ENCODE assay signal across 24 cellular contexts in genomic region chr10:71423936-71424335, GRCh38. TPM values are rescaled to one million over a fixed set of nuclear protein-coding genes. Genes with fewer than 3 reads are reported as not detected.
"Had no signal": no experiment of that assay in that cellular context is flagged by ENCODE, and none has a peak within 500 bp of the region (broad histone marks: within the 10 kb centered on the region; RNA-seq: fewer than 3 reads in every experiment).

No MANE protein-coding gene starts in this region.

- H3K4me3 ChIP-seq: adrenal gland had no signal

- DNase-seq: activated CD4-positive, alpha-beta T cell treated with anti-CD3 and anti-CD28 coated beads for 48 hours; activated CD4-positive, alpha-beta T cell treated with anti-CD3 and anti-CD28 coated beads, Interleukin-2, amount 50 U/mL, for 4 hours; activated CD4-positive, CD25-positive, alpha-beta regulatory T cell treated with anti-CD3 and anti-CD28 coated beads, Interleukin-2, amount 50 U/mL, for 72 hours; activated naive CD4-positive, alpha-beta T cell treated with anti-CD3 and anti-CD28 coated beads, Interleukin-2, amount 50 U/mL, for 16 hours; activated naive CD8-positive, alpha-beta T cell treated with anti-CD3 and anti-CD28 coated beads, Interleukin-2, amount 10 ng/mL, durations not matched to agents 7 days and 5 days; activated T-cell treated with anti-CD3 and anti-CD28 coated beads, Interleukin-2, amount 50 U/mL, for 1 hour; anterior cingulate cortex; KG1; NCI-H1092; NCI-H1417; NCI-H1930; NCI-H2107; NCI-H2171 treated with DMSO at 0.1 percent for 48 hours; NCI-H226; NCI-H526 treated with DMSO at 0.1 percent for 48 hours; NCI-H82; NK-92 treated with Interleukin-12 subunit alpha and Interleukin-12 subunit beta, amount 100 ng/mL, for 24 hours; PC-3; SHP77 treated with DMSO at 0.1 percent for 48 hours; T-helper 17 cell; T-helper 9 cell had no signal

- H3K27ac Mint-ChIP-seq: activated naive CD8-positive, alpha-beta T cell treated with anti-CD3 and anti-CD28 coated beads, Interleukin-2, amount 10 ng/mL, durations not matched to agents 7 days and 5 days; T-helper 17 cell; WTC11 had no signal

- H3K4me1 Mint-ChIP-seq: activated naive CD8-positive, alpha-beta T cell treated with anti-CD3 and anti-CD28 coated beads, Interleukin-2, amount 10 ng/mL, durations not matched to agents 7 days and 5 days had no signal

- H3K9me3 ChIP-seq: adrenal gland had no signal

- H3K27me3 Mint-ChIP-seq: activated naive CD8-positive, alpha-beta T cell treated with anti-CD3 and anti-CD28 coated beads, Interleukin-2, amount 10 ng/mL, durations not matched to agents 7 days and 5 days had no signal

- H3K36me3 Mint-ChIP-seq: activated naive CD8-positive, alpha-beta T cell treated with anti-CD3 and anti-CD28 coated beads, Interleukin-2, amount 10 ng/mL, durations not matched to agents 7 days and 5 days; WTC11 had no signal

- H3K27me3 ChIP-seq: adrenal gland had no signal

- H3K4me1 ChIP-seq: adrenal gland had no signal

- H3K36me3 ChIP-seq: adrenal gland had no signal

- H3K9me3 Mint-ChIP-seq: activated naive CD8-positive, alpha-beta T cell treated with anti-CD3 and anti-CD28 coated beads, Interleukin-2, amount 10 ng/mL, durations not matched to agents 7 days and 5 days; WTC11 had no signal

- H3K4me3 Mint-ChIP-seq: activated naive CD8-positive, alpha-beta T cell treated with anti-CD3 and anti-CD28 coated beads, Interleukin-2, amount 10 ng/mL, durations not matched to agents 7 days and 5 days; T-helper 17 cell; WTC11 had no signal

- H3K27ac ChIP-seq: adrenal gland had no signal

- ATAC-seq: PC-3, T-helper 17 cell, WTC11 had no signal

RNA-seq across cellular contexts. Expression of gene CDH23, which starts 27.2 kb away (rescaled TPM):
- total RNA-seq: M059J, PC-3 had no signal
